20 cellular contexts compared by ENCODE assay signal in the genomic region with DNA sequence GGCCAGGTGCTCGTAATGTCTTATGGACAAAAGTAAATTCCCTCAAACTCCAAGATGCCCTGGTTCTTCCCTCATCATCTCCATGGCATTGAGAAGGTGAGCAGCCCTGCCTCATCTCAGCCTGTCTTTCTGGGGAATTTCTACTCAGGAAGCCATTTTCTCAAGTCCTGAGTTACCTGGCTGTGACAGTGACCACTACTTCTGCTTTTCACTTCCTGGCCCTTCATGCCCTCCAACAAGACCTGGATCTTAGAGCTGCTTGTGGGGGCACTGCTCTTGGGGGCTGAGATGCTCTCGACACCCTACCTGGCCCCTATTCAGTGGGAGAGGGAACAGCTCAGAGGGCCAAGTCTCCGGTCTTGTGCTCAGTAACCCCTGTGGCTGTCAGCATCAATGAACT. TPM values are rescaled to one million over a fixed set of nuclear protein-coding genes. Genes with fewer than 3 reads are reported as not detected.
DNase-seq lines count a peak whose midpoint lies in the region; ATAC-seq, FAIRE-seq and TF ChIP-seq lines count a peak whose summit lies in the region.
"Had no signal": no experiment of that assay in that cellular context is flagged by ENCODE, and none has a peak within 500 bp of the region (broad histone marks: within the 10 kb centered on the region; RNA-seq: fewer than 3 reads in every experiment).

No MANE protein-coding gene starts in this region.

- TF ChIP-seq CTCF in HCT116 (IDR thresholded peaks at IDR 0.05 in 2 of 3, conservative IDR thresholded peaks at IDR 0.05 in 1 of 3; ENCODE audit: borderline replicate concordance in 1 of 3, insufficient read depth in 1 of 3, low read depth in 2 of 3, low read length in 2 of 3) (no peak), MM.1S (IDR thresholded peaks at IDR 0.05; ENCODE audit: low read length) (no peak), smooth muscle cell (IDR thresholded peaks at IDR 0.05; ENCODE audit: borderline replicate concordance, insufficient read depth, poor library complexity, severe bottlenecking) (no peak), D721Med (IDR thresholded peaks at IDR 0.05; ENCODE audit: insufficient read depth, missing control alignments) (no peak), GM10266 (IDR thresholded peaks at IDR 0.05; ENCODE audit: control insufficient read depth, insufficient read depth, low read depth, missing control alignments) (no peak)

- H3K9ac ChIP-seq in HCT116 (ENCODE audit: low read length): no peak overlapping the region
- H3K9ac ChIP-seq in MM.1S (ENCODE audit: low read length): no peak overlapping the region
- H3K9ac ChIP-seq in smooth muscle cell (ENCODE audit: low read depth): no peak overlapping the region
- H3K9ac ChIP-seq: SK-N-SH had no signal

- H3K27me3 ChIP-seq in HCT116 (ENCODE audit: insufficient read depth, low read length) (no peaks in the 10 kb centered on the region), MM.1S (replicated peaks; ENCODE audit: insufficient read depth, low read length) (no peaks in the 10 kb centered on the region), smooth muscle cell (ENCODE audit: low read depth) (no peaks in the 10 kb centered on the region)
- H3K27me3 ChIP-seq: adrenal gland, body of pancreas, right lobe of liver, testis had no signal

- CTCF ChIA-PET in HCT116 (lab: Charles Lee): interaction anchor here (1.4 to 1.5 kb wide), 3 partner anchors 10 to 488 kb away, joined by 5 to 24 read pairs (median 11); no protein-coding TSS in a partner anchor

- no peak overlapping the region for H3K27ac ChIP-seq in HCT116 (ENCODE audit: low read depth, low read length)
- no peak overlapping the region for H3K27ac ChIP-seq in MM.1S (ENCODE audit: low read length)
- no peak overlapping the region for H3K27ac ChIP-seq in smooth muscle cell (ENCODE audit: low read depth)
- H3K27ac ChIP-seq: adrenal gland, body of pancreas, left ventricle myocardium inferior, right lobe of liver, testis, VCaP had no signal

- no peak for TF ChIP-seq RAD21 in HCT116 (IDR thresholded peaks at IDR 0.05; ENCODE audit: low read depth)

- intact Hi-C loops in HCT116 (cut with micrococcal nuclease): no loop called here

- H3K9me2 ChIP-seq in HCT116 (ENCODE audit: insufficient read depth) (no peaks in the 10 kb centered on the region), MM.1S (replicated peaks; ENCODE audit: insufficient read depth, low read length) (no peaks in the 10 kb centered on the region)
- H3K9me2 ChIP-seq: SK-N-SH had no signal

- POLR2A ChIA-PET in HCT116 (lab: Charles Lee): no interaction called here

- no peak for TF ChIP-seq POLR2A in HCT116 (IDR thresholded peaks at IDR 0.05; ENCODE audit: borderline replicate concordance, extremely low read depth, insufficient read depth, insufficient read length)

- H3K4me1 ChIP-seq in HCT116 (ENCODE audit: control insufficient read depth in 1 of 2, insufficient read depth in 2 of 2, low read length in 2 of 2) (peaks cover 0 to 8% of the 10 kb centered on the region in 2 experiments; a peak in 2 of 4 replicates), MM.1S (ENCODE audit: low read length) (0 out of 2 replicates have a peak, but pooled peaks cover 4% of the 10 kb centered on the region), smooth muscle cell (ENCODE audit: low read depth) (no peaks in the 10 kb centered on the region)
- H3K4me1 ChIP-seq: adrenal gland, right lobe of liver, testis had no signal

- DNase-seq in HCT116 (ENCODE audit: low read depth, low spot score) (no peak), MM.1S (no peak), smooth muscle cell (lab: John Stamatoyannopoulos, UW; ENCODE audit: unreplicated experiment) (no peak), D721Med (ENCODE audit: insufficient read length, low spot score) (no peak), GM10266 (ENCODE audit: extremely low spot score) (no peak)
- DNase-seq in activated naive CD4-positive, alpha-beta T cell treated with Interleukin-2 at 50 U/mL for 16 hours: no peak
- DNase-seq: GOT3, NCI-H1436, NCI-H2081 treated with DMSO at 0.1 percent for 48 hours, NCI-H774 had no signal

- no peaks in the 10 kb centered on the region for H4K20me1 ChIP-seq in HCT116 (ENCODE audit: insufficient read depth)
- H4K20me1 ChIP-seq in MM.1S (ENCODE audit: insufficient read depth, low read length): no peaks in the 10 kb centered on the region
- no peaks in the 10 kb centered on the region for H4K20me1 ChIP-seq in smooth muscle cell (ENCODE audit: low read depth)

- H3K4me3 ChIP-seq in HCT116 (replicated peaks in 1 of 2; ENCODE audit: low read depth in 1 of 2, low read length in 2 of 2) (no peak overlapping the region), MM.1S (ENCODE audit: low read length) (no peak overlapping the region), smooth muscle cell (no peak overlapping the region)
- H3K4me3 ChIP-seq: adrenal gland, body of pancreas, left ventricle myocardium inferior, right lobe of liver, testis had no signal

- H3F3A ChIP-seq in MM.1S (ENCODE audit: insufficient read depth, low read length) (no peaks in the 10 kb centered on the region), smooth muscle cell (ENCODE audit: low read depth) (no peaks in the 10 kb centered on the region)

- no peaks in the 10 kb centered on the region for H3K9me3 ChIP-seq in HCT116 (ENCODE audit: control insufficient read depth in 1 of 2, insufficient read depth in 1 of 2, low read depth in 1 of 2, low read length in 2 of 2)
- H3K9me3 ChIP-seq in MM.1S (replicated peaks; ENCODE audit: insufficient read depth, low read length): no peaks in the 10 kb centered on the region
- H3K9me3 ChIP-seq in smooth muscle cell (replicated peaks; ENCODE audit: low read depth): no peaks in the 10 kb centered on the region
- H3K9me3 ChIP-seq: adrenal gland, body of pancreas, left ventricle myocardium inferior, right lobe of liver, SK-N-SH, testis had no signal

- ATAC-seq in GM18511 (IDR thresholded peaks at IDR 0.05; ENCODE audit: unreplicated experiment): peak; percentile 48
- no peak for ATAC-seq in HCT116

- no peaks in the 10 kb centered on the region for H3K36me3 ChIP-seq in HCT116 (ENCODE audit: control insufficient read depth in 1 of 2, insufficient read depth in 2 of 2, low read length in 2 of 2)
- H3K36me3 ChIP-seq in MM.1S (replicated peaks; ENCODE audit: insufficient read depth, low read length): no peaks in the 10 kb centered on the region
- no peaks in the 10 kb centered on the region for H3K36me3 ChIP-seq in smooth muscle cell (ENCODE audit: low read depth)
- H3K36me3 ChIP-seq: adrenal gland, left ventricle myocardium inferior, right lobe of liver had no signal

- H3K79me2 ChIP-seq in HCT116 (ENCODE audit: insufficient read depth, low read length): no peaks in the 10 kb centered on the region
- no peaks in the 10 kb centered on the region for H3K79me2 ChIP-seq in MM.1S (ENCODE audit: low read length)
- H3K79me2 ChIP-seq in smooth muscle cell (ENCODE audit: low read depth): no peaks in the 10 kb centered on the region

- no peak overlapping the region for H3K4me2 ChIP-seq in HCT116 (ENCODE audit: low read length)
- H3K4me2 ChIP-seq in MM.1S (ENCODE audit: low read depth, low read length): no peak overlapping the region
- H3K4me2 ChIP-seq in smooth muscle cell: no peak overlapping the region
- H3K4me2 ChIP-seq: SK-N-SH had no signal

- no TSS peak for BruUV-seq in HCT116 (replicated peaks; lab: Mats Ljungman, UMichigan)

- H2AFZ ChIP-seq in HCT116 (ENCODE audit: low read depth, low read length, poor library complexity, severe bottlenecking) (peak overlapping the region; percentile 52), MM.1S (ENCODE audit: low read length) (peak overlapping the region; percentile 32), smooth muscle cell (ENCODE audit: low read depth) (peak overlapping the region; percentile 11)

- no peak for FAIRE-seq in D721Med (lab: Jason Lieb, UNC)
- FAIRE-seq: urothelium cell line had no signal

- WGBS in smooth muscle cell (ENCODE audit: low lambda C conversion rate): 88% methylated on average over 3 of the region's 3 CpGs

- RAD21 ChIA-PET in HCT116 (lab: Charles Lee; ENCODE audit: low non-redundant PET in 1 of 2, low total read pairs in 2 of 2, uncharacterized antibody in 2 of 2, unreplicated experiment in 2 of 2): interaction anchor here in 1 of 2 experiments (0.6 kb wide), 1 partner anchor 548 kb away, joined by 4 read pairs; no protein-coding TSS in a partner anchor

TF ChIP-seq in HCT116, 20 proteins besides CTCF, POLR2A, EP300 and RAD21 (continues in another document):
- TF ChIP-seq EZH2 (IDR thresholded peaks at IDR 0.05): no peak
- no peak for TF ChIP-seq EZH2phosphoT487 (IDR thresholded peaks at IDR 0.05; ENCODE audit: borderline replicate concordance)
- no peak for TF ChIP-seq TCF7L2 (IDR thresholded peaks at IDR 0.05; ENCODE audit: borderline replicate concordance, extremely low read depth, insufficient read depth, insufficient read length)
- TF ChIP-seq, protein P1, sequence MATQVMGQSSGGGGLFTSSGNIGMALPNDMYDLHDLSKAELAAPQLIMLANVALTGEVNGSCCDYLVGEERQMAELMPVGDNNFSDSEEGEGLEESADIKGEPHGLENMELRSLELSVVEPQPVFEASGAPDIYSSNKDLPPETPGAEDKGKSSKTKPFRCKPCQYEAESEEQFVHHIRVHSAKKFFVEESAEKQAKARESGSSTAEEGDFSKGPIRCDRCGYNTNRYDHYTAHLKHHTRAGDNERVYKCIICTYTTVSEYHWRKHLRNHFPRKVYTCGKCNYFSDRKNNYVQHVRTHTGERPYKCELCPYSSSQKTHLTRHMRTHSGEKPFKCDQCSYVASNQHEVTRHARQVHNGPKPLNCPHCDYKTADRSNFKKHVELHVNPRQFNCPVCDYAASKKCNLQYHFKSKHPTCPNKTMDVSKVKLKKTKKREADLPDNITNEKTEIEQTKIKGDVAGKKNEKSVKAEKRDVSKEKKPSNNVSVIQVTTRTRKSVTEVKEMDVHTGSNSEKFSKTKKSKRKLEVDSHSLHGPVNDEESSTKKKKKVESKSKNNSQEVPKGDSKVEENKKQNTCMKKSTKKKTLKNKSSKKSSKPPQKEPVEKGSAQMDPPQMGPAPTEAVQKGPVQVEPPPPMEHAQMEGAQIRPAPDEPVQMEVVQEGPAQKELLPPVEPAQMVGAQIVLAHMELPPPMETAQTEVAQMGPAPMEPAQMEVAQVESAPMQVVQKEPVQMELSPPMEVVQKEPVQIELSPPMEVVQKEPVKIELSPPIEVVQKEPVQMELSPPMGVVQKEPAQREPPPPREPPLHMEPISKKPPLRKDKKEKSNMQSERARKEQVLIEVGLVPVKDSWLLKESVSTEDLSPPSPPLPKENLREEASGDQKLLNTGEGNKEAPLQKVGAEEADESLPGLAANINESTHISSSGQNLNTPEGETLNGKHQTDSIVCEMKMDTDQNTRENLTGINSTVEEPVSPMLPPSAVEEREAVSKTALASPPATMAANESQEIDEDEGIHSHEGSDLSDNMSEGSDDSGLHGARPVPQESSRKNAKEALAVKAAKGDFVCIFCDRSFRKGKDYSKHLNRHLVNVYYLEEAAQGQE (IDR thresholded peaks at IDR 0.05; ENCODE audit: low read depth): no peak
- TF ChIP-seq SRF (IDR thresholded peaks at IDR 0.05; ENCODE audit: low read depth): no peak

RNA-seq across cellular contexts. Expression of a gene that starts 5.4 kb away (rescaled TPM):
- total RNA-seq in HCT116 (2021; ENCODE audit: unreplicated experiment) (not detected), smooth muscle cell (0.09 TPM in 1 of 2 replicates, not detected in the other)
- 0.05 and 0.10 TPM in 2 replicates for polyA plus RNA-seq in HCT116 (2012)
- polyA plus RNA-seq in smooth muscle cell: not detected in 2 replicates
- total RNA-seq: activated CD4-positive, alpha-beta T cell treated with anti-CD3 and anti-CD28 coated beads, Interleukin-2, amount 10 ng/mL, durations not matched to agents 24 days and 14 days; body of pancreas had no signal

RNA-seq across cellular contexts. Expression of a gene that starts 32.8 kb away (rescaled TPM):
- total RNA-seq in HCT116 (2021; ENCODE audit: unreplicated experiment) (2.0 TPM), smooth muscle cell (1.2 and 2.0 TPM in 2 replicates)
- 0.71 and 1.1 TPM in 2 replicates for polyA plus RNA-seq in HCT116 (2012)
- 2.0 and 2.6 TPM in 2 replicates for polyA plus RNA-seq in smooth muscle cell
